Comparison of ENCODE assay signal across 1 cellular context in genomic region chr3:112120485-112120836, GRCh38.
TF ChIP-seq lines count a peak whose summit lies in the region.

No MANE protein-coding gene starts in this region.

TF ChIP-seq in GM12878, 131 proteins besides CTCF, POLR2A, EP300 and RAD21 (continued from another document):
- TF ChIP-seq, protein P1, sequence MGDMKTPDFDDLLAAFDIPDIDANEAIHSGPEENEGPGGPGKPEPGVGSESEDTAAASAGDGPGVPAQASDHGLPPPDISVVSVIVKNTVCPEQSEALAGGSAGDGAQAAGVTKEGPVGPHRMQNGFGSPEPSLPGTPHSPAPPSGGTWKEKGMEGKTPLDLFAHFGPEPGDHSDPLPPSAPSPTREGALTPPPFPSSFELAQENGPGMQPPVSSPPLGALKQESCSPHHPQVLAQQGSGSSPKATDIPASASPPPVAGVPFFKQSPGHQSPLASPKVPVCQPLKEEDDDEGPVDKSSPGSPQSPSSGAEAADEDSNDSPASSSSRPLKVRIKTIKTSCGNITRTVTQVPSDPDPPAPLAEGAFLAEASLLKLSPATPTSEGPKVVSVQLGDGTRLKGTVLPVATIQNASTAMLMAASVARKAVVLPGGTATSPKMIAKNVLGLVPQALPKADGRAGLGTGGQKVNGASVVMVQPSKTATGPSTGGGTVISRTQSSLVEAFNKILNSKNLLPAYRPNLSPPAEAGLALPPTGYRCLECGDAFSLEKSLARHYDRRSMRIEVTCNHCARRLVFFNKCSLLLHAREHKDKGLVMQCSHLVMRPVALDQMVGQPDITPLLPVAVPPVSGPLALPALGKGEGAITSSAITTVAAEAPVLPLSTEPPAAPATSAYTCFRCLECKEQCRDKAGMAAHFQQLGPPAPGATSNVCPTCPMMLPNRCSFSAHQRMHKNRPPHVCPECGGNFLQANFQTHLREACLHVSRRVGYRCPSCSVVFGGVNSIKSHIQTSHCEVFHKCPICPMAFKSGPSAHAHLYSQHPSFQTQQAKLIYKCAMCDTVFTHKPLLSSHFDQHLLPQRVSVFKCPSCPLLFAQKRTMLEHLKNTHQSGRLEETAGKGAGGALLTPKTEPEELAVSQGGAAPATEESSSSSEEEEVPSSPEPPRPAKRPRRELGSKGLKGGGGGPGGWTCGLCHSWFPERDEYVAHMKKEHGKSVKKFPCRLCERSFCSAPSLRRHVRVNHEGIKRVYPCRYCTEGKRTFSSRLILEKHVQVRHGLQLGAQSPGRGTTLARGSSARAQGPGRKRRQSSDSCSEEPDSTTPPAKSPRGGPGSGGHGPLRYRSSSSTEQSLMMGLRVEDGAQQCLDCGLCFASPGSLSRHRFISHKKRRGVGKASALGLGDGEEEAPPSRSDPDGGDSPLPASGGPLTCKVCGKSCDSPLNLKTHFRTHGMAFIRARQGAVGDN (IDR thresholded peaks at IDR 0.05) = peak; percentile 13; the same call in 1 of the 2 replicates
- TF ChIP-seq POLR2AphosphoS2 (IDR thresholded peaks at IDR 0.05; ENCODE audit: low read depth, low read length) (0 out of 2 replicates have a peak, but pooled peaks have one; percentile 68), MTA3 (IDR thresholded peaks at IDR 0.05; ENCODE audit: borderline replicate concordance, low read length) (0 out of 2 replicates have a peak, but pooled peaks have one; percentile 77), TCF12 (IDR thresholded peaks at IDR 0.05; ENCODE audit: low read depth, low read length) (no peak), ZBED1 (IDR thresholded peaks at IDR 0.05; ENCODE audit: borderline replicate concordance) (0 out of 2 replicates have a peak, but pooled peaks have one; percentile 52), BMI1 (IDR thresholded peaks at IDR 0.05; ENCODE audit: borderline replicate concordance) (0 out of 2 replicates have a peak, but pooled peaks have one; percentile 8), IKZF1 (conservative IDR thresholded peaks at IDR 0.05) (no peak), SKIL (IDR thresholded peaks at IDR 0.05; ENCODE audit: low read depth, poor library complexity, severe bottlenecking) (peak; percentile 56), MEF2B (IDR thresholded peaks at IDR 0.05; ENCODE audit: partially characterized antibody, poor library complexity, severe bottlenecking) (peak; percentile 52), IKZF2 (IDR thresholded peaks at IDR 0.05) (peak in 1 of 2 experiments; percentile 34; a peak in 1 of 4 replicates), BCL3 (IDR thresholded peaks at IDR 0.05; ENCODE audit: borderline replicate concordance, insufficient read depth, low read depth, low read length, poor library complexity, severe bottlenecking) (peak; percentile 34), CHD1 (IDR thresholded peaks at IDR 0.05; ENCODE audit: low read depth, low read length) (no peak), CBFB (IDR thresholded peaks at IDR 0.05; ENCODE audit: low read depth) (peak; percentile 51; the same call in 1 of the 2 replicates), BHLHE40 (IDR thresholded peaks at IDR 0.05; ENCODE audit: borderline replicate concordance in 1 of 2, low read depth in 2 of 2, low read length in 1 of 2) (peak in 1 of 2 experiments; percentile 39; a peak in 1 of 4 replicates), NRF1 (conservative IDR thresholded peaks at IDR 0.05; ENCODE audit: low read depth, low read length) (no peak), RBBP5 (conservative IDR thresholded peaks at IDR 0.05) (no peak), CREB1 (IDR thresholded peaks at IDR 0.05; ENCODE audit: low read depth) (peak; percentile 51; the same call in 1 of the 2 replicates), MLLT1 (IDR thresholded peaks at IDR 0.05) (peak; percentile 51), MEF2A (IDR thresholded peaks at IDR 0.05; ENCODE audit: insufficient read depth, low read depth, low read length) (peak; percentile 88), NFIC (IDR thresholded peaks at IDR 0.05; ENCODE audit: low read depth, low read length) (peak; percentile 90)
- TF ChIP-seq, protein P2, sequence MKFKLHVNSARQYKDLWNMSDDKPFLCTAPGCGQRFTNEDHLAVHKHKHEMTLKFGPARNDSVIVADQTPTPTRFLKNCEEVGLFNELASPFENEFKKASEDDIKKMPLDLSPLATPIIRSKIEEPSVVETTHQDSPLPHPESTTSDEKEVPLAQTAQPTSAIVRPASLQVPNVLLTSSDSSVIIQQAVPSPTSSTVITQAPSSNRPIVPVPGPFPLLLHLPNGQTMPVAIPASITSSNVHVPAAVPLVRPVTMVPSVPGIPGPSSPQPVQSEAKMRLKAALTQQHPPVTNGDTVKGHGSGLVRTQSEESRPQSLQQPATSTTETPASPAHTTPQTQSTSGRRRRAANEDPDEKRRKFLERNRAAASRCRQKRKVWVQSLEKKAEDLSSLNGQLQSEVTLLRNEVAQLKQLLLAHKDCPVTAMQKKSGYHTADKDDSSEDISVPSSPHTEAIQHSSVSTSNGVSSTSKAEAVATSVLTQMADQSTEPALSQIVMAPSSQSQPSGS (IDR thresholded peaks at IDR 0.05; ENCODE audit: low read length) = peak; percentile 72
